ENCODE assay signal across 8 cellular contexts in genomic region chr20:63657937-63658748, GRCh38. TPM values are rescaled to one million over a fixed set of nuclear protein-coding genes. Genes with fewer than 3 reads are reported as not detected.
A peak's percentile ranks its signal among the peaks of the same experiment; 100 is the strongest.
DNase-seq lines count a peak whose midpoint lies in the region; ATAC-seq and TF ChIP-seq lines count a peak whose summit lies in the region.

TSS of gene RTEL1 (plus strand) at chr20:63658312. CDS start at chr20:63659403, 1,091 bp downstream.

- H3K27ac Mint-ChIP-seq in chondrocyte (ENCODE audit: unreplicated experiment): peak within 1 kb of the TSS; percentile 95

- peaks cover 20% of the 10 kb centered on the region for H3K4me1 Mint-ChIP-seq in chondrocyte (ENCODE audit: low read depth)

- H3K36me3 ChIP-seq in kidney epithelial cell (ENCODE audit: control insufficient read depth, insufficient read depth, low read length): no peaks in the 10 kb centered on the region

- H3K4me3 Mint-ChIP-seq in chondrocyte (ENCODE audit: unreplicated experiment): peak within 1 kb of the TSS; percentile 97

- H3K4me3 ChIP-seq in kidney epithelial cell (ENCODE audit: low read depth, low read length): peak within 1 kb of the TSS; percentile 76

- DNase-seq in AML-193 (lab: John Stamatoyannopoulos, UW) (peak; percentile 72 to 86), NCI-H510A treated with DMSO at 0.1 percent for 48 hours (lab: John Stamatoyannopoulos, UW) (peak; percentile 96), chondrocyte (ENCODE audit: low spot score) (peak; percentile 95), kidney epithelial cell (ENCODE audit: low read depth) (peak; percentile 56)
- DNase-seq in activated CD4-positive, alpha-beta T cell treated with anti-CD3 and anti-CD28 coated beads for 24 hours (ENCODE audit: low read depth in 2 of 2): peak; percentile 78 to 79
- DNase-seq in stimulated activated CD4-positive, alpha-beta T cell treated with anti-CD3 and anti-CD28 coated beads, Interleukin-15, amount 100 ng/mL, for 48 hours (ENCODE audit: low read depth in 2 of 2): peak; percentile 77 to 83

- no peak for TF ChIP-seq CTCF in chondrocyte (IDR thresholded peaks at IDR 0.05)
- TF ChIP-seq CTCF in kidney epithelial cell (IDR thresholded peaks at IDR 0.05; ENCODE audit: insufficient read depth, low read length, poor library complexity, severe bottlenecking): no peak

- H3K27me3 ChIP-seq in kidney epithelial cell (ENCODE audit: control insufficient read depth, insufficient read depth, low read length): no peaks in the 10 kb centered on the region

- no peaks in the 10 kb centered on the region for H3K9me3 Mint-ChIP-seq in chondrocyte (ENCODE audit: low read depth)

- TF ChIP-seq POLR2A in GM19099 (IDR thresholded peaks at IDR 0.05; ENCODE audit: extremely low read depth, insufficient read length, low read depth): peak; percentile 83

- H3K27me3 Mint-ChIP-seq in chondrocyte (ENCODE audit: low read depth): no peaks in the 10 kb centered on the region

- ATAC-seq in HG03378 (IDR thresholded peaks at IDR 0.05; ENCODE audit: unreplicated experiment): peak; percentile 71

- peaks cover 4% of the 10 kb centered on the region for H3K36me3 Mint-ChIP-seq in chondrocyte (ENCODE audit: low read depth)

RNA-seq across cellular contexts. Expression of gene RTEL1, which starts in this region (rescaled TPM):
- total RNA-seq in chondrocyte: 20.4 to 45.3 TPM (median 21.9 TPM) in 3 replicates
- total RNA-seq in kidney epithelial cell: 18.6 and 30.7 TPM in 2 replicates

Comparison
In these comparisons a context has a peak if more than half of its experiments do, and no peak if none do; other contexts are left out.
1. Peak in every context shown above with its lines: DNase-seq, ATAC-seq and H3K4me3 ChIP-seq.